In genomic region chr5:122701640-122702523, GRCh38 we compare ENCODE assay signal across 11 cellular contexts.
DNase-seq lines count a peak whose midpoint lies in the region; ATAC-seq and TF ChIP-seq lines count a peak whose summit lies in the region.
"Had no signal": no experiment of that assay in that cellular context is flagged by ENCODE, and none has a peak within 500 bp of the region (broad histone marks: within the 10 kb centered on the region; RNA-seq: fewer than 3 reads in every experiment).

No MANE protein-coding gene starts in this region.

- H3K27me3 ChIP-seq in SU-DHL-6 (ENCODE audit: low read length) = no peaks in the 10 kb centered on the region
- no peaks in the 10 kb centered on the region for H3K27me3 ChIP-seq in SK-N-SH (ENCODE audit: insufficient read depth)

- H2AFZ ChIP-seq in SU-DHL-6 (ENCODE audit: low read depth, low read length, severe bottlenecking) (peak overlapping the region; percentile 52), SK-N-SH (ENCODE audit: low read depth) (no peak overlapping the region)

- TF ChIP-seq POLR2A in GM19099 (IDR thresholded peaks at IDR 0.05; ENCODE audit: extremely low read depth, insufficient read length, low read depth) = peak; percentile 64

- no peak for TF ChIP-seq CTCF in GM10248 (IDR thresholded peaks at IDR 0.05; ENCODE audit: control extremely low read depth, extremely low read depth, low read depth, missing control alignments)
- no peak for TF ChIP-seq CTCF in SU-DHL-6 (IDR thresholded peaks at IDR 0.05; ENCODE audit: insufficient read depth, low read length, poor library complexity, severe bottlenecking)
- no peak for TF ChIP-seq CTCF in SK-N-SH (IDR thresholded peaks at IDR 0.05)

- TF ChIP-seq EP300 in SK-N-SH (IDR thresholded peaks at IDR 0.05; ENCODE audit: borderline replicate concordance in 1 of 2, low read depth in 1 of 2, low read length in 1 of 2) = no peak

- H3K4me3 ChIP-seq in SU-DHL-6 (ENCODE audit: insufficient read depth, low read length, poor library complexity, severe bottlenecking) (peak overlapping the region; percentile 9), SK-N-SH (ENCODE audit: low read depth in 2 of 2, low read length in 1 of 2) (no peak overlapping the region)
- H3K4me3 ChIP-seq: thoracic aorta had no signal

- peak overlapping the region; percentile 47 for H3K4me2 ChIP-seq in SU-DHL-6 (ENCODE audit: low read depth, low read length, poor library complexity, severe bottlenecking)
- no peak overlapping the region for H3K4me2 ChIP-seq in SK-N-SH

- DNase-seq in GM10248 (ENCODE audit: extremely low spot score) (peak; percentile 50), iPS-NIHi11 (ENCODE audit: low spot score) (no peak), SK-N-SH (no peak), SK-N-DZ (ENCODE audit: low spot score) (no peak), NCI-H128 (lab: John Stamatoyannopoulos, UW; ENCODE audit: unreplicated experiment) (no peak)
- DNase-seq: glutamatergic neuron, SIG-M5 had no signal

- no peak for TF ChIP-seq RAD21 in SK-N-SH (IDR thresholded peaks at IDR 0.05; ENCODE audit: low read length)

- no peaks in the 10 kb centered on the region for H4K20me1 ChIP-seq in SU-DHL-6 (ENCODE audit: low read depth, low read length)
- no peaks in the 10 kb centered on the region for H4K20me1 ChIP-seq in SK-N-SH (ENCODE audit: insufficient read depth)

- H3K36me3 ChIP-seq in SU-DHL-6 (ENCODE audit: low read length) (no peaks in the 10 kb centered on the region), SK-N-SH (replicated peaks in 1 of 2; ENCODE audit: control insufficient read depth in 1 of 2, insufficient read depth in 2 of 2, low read length in 1 of 2) (no peaks in the 10 kb centered on the region)
- H3K36me3 ChIP-seq: thoracic aorta had no signal

- peaks cover 3% of the 10 kb centered on the region; the same call in 1 of the 2 replicates for H3F3A ChIP-seq in SU-DHL-6 (ENCODE audit: insufficient read depth)
- H3F3A ChIP-seq in SK-N-SH (replicated peaks; ENCODE audit: insufficient read depth) = peaks cover 3% of the 10 kb centered on the region

- no peaks in the 10 kb centered on the region; a peak in 1 of 4 replicates for H3K4me1 ChIP-seq in SK-N-SH (ENCODE audit: control insufficient read depth in 1 of 2, insufficient read depth in 2 of 2, low read depth in 1 of 2, low read length in 1 of 2)

- no peaks in the 10 kb centered on the region for H3K79me2 ChIP-seq in SU-DHL-6 (ENCODE audit: insufficient read depth, low read length)
- H3K79me2 ChIP-seq in SK-N-SH (ENCODE audit: insufficient read depth) = no peaks in the 10 kb centered on the region

- H3K9ac ChIP-seq in SU-DHL-6 (ENCODE audit: low read length) = peak overlapping the region; percentile 31
- no peak overlapping the region for H3K9ac ChIP-seq in SK-N-SH

- WGBS in SK-N-SH (ENCODE audit: low lambda C conversion rate) = 82% methylated on average over 8 of the region's 8 CpGs

- H3K27ac ChIP-seq in SU-DHL-6 (ENCODE audit: low read depth, low read length) (peak overlapping the region; percentile 80), SK-N-SH (ENCODE audit: low read depth in 2 of 2, low read length in 1 of 2) (no peak overlapping the region)
- H3K27ac ChIP-seq: thoracic aorta had no signal

- no peaks in the 10 kb centered on the region for H3K9me2 ChIP-seq in SU-DHL-6 (replicated peaks; ENCODE audit: insufficient read depth, low read length)
- H3K9me2 ChIP-seq in SK-N-SH = no peaks in the 10 kb centered on the region

- ATAC-seq in HG02885 (IDR thresholded peaks at IDR 0.05; ENCODE audit: poor library complexity, unreplicated experiment) = peak; percentile 99

- no peaks in the 10 kb centered on the region for H3K9me3 ChIP-seq in SU-DHL-6 (ENCODE audit: insufficient read depth, low read length)
- H3K9me3 ChIP-seq in SK-N-SH = no peaks in the 10 kb centered on the region
- H3K9me3 ChIP-seq: thoracic aorta had no signal

- POLR2A ChIA-PET in GM10248 (lab: Yijun Ruan, JAX) = interaction anchor here (0.5 to 0.6 kb wide), 2 partner anchors 88 to 129 kb away, joined by 4 to 9 read pairs; no protein-coding TSS in a partner anchor
- POLR2A ChIA-PET in SK-N-SH (lab: Yijun Ruan, JAX) = no interaction called here

- CTCF ChIA-PET in GM10248 (lab: Yijun Ruan, JAX) = interaction anchor here (0.7 to 4.2 kb wide), 6 partner anchors 14 to 202 kb away, joined by 3 to 25 read pairs (median 4); no protein-coding TSS in a partner anchor
- CTCF ChIA-PET in SK-N-SH (lab: Yijun Ruan, JAX) = interaction anchor here (0.6 kb wide), 1 partner anchor 643 kb away, joined by 3 read pairs; no protein-coding TSS in a partner anchor

TF ChIP-seq in SK-N-SH, 30 proteins besides CTCF, POLR2A, EP300 and RAD21:
- TF ChIP-seq RFX5 (IDR thresholded peaks at IDR 0.05; ENCODE audit: low read length) (no peak), JUND (IDR thresholded peaks at IDR 0.05) (no peak), MXI1 (IDR thresholded peaks at IDR 0.05; ENCODE audit: low read depth, low read length) (no peak), FOXM1 (IDR thresholded peaks at IDR 0.05; ENCODE audit: low read depth) (no peak)
TF ChIP-seq in SK-N-SH: peak in this region for 0.
